16 cellular contexts compared by ENCODE assay signal in genomic region chr1:156912861-156913808, GRCh38. TPM values are rescaled to one million over a fixed set of nuclear protein-coding genes. Genes with fewer than 3 reads are reported as not detected.
DNase-seq lines count a peak whose midpoint lies in the region; ATAC-seq, FAIRE-seq and TF ChIP-seq lines count a peak whose summit lies in the region.
"Had no signal": no experiment of that assay in that cellular context is flagged by ENCODE, and none has a peak within 500 bp of the region (broad histone marks: within the 10 kb centered on the region; RNA-seq: fewer than 3 reads in every experiment).

No MANE protein-coding gene starts in this region.

- H3K27me3 Mint-ChIP-seq in type B pancreatic cell: peaks cover 31% of the 10 kb centered on the region

- no peaks in the 10 kb centered on the region for H3K9me3 ChIP-seq in NT2/D1 (ENCODE audit: insufficient read depth, low read length)

- peak; percentile 50 for ATAC-seq in left ventricle myocardium superior
- ATAC-seq in GM19023 (IDR thresholded peaks at IDR 0.05; ENCODE audit: unreplicated experiment): no peak
- ATAC-seq in GM19463 (IDR thresholded peaks at IDR 0.05; ENCODE audit: unreplicated experiment): no peak
- ATAC-seq: right cardiac atrium had no signal

- H3K4me3 Mint-ChIP-seq in type B pancreatic cell: no peak overlapping the region
- H3K4me3 Mint-ChIP-seq: activated CD4-positive, alpha-beta memory T cell treated with anti-CD3 and anti-CD28 coated beads, Interleukin-2, amount 10 ng/mL, durations not matched to agents 7 days and 5 days had no signal

- peak overlapping the region; percentile 53 for H3K9ac ChIP-seq in NT2/D1 (ENCODE audit: insufficient read length, low read depth)

- intact Hi-C loops in left ventricle myocardium superior (cut with micrococcal nuclease): no loop called here

- H3K36me3 Mint-ChIP-seq in type B pancreatic cell: peaks cover 3% of the 10 kb centered on the region

- H3K9me3 Mint-ChIP-seq in type B pancreatic cell: no peaks in the 10 kb centered on the region
- H3K9me3 Mint-ChIP-seq: activated CD4-positive, alpha-beta memory T cell treated with anti-CD3 and anti-CD28 coated beads, Interleukin-2, amount 10 ng/mL, durations not matched to agents 7 days and 5 days had no signal

- H3K4me1 Mint-ChIP-seq in type B pancreatic cell (ENCODE audit: unreplicated experiment): peaks cover 5% of the 10 kb centered on the region
- H3K4me1 Mint-ChIP-seq: activated CD4-positive, alpha-beta memory T cell treated with anti-CD3 and anti-CD28 coated beads, Interleukin-2, amount 10 ng/mL, durations not matched to agents 7 days and 5 days had no signal

- H3K27ac Mint-ChIP-seq in type B pancreatic cell: no peak overlapping the region
- H3K27ac Mint-ChIP-seq: activated CD4-positive, alpha-beta memory T cell treated with anti-CD3 and anti-CD28 coated beads, Interleukin-2, amount 10 ng/mL, durations not matched to agents 7 days and 5 days had no signal

- no peak for TF ChIP-seq POLR2A in H54 (IDR thresholded peaks at IDR 0.05; ENCODE audit: low read depth, low read length)

- H3K4me1 ChIP-seq in NT2/D1 (ENCODE audit: insufficient read depth, insufficient read length): peaks cover 21% of the 10 kb centered on the region

- DNase-seq in NCI-H82 (lab: John Stamatoyannopoulos, UW) (peak; percentile 27), NCI-H82 treated with DMSO at 0.1 percent for 48 hours (lab: John Stamatoyannopoulos, UW; ENCODE audit: unreplicated experiment) (no peak), NT2/D1 (ENCODE audit: low read depth, low spot score) (no peak), left ventricle myocardium superior (peak; percentile 53), type B pancreatic cell (ENCODE audit: extremely low spot score, unreplicated experiment) (no peak), H54 (ENCODE audit: insufficient read length, low spot score) (no peak)
- DNase-seq: activated CD4-positive, alpha-beta memory T cell treated with anti-CD3 and anti-CD28 coated beads, Interleukin-2, amount 10 ng/mL, durations not matched to agents 7 days and 5 days; activated naive CD4-positive, alpha-beta T cell treated with Interleukin-2 at 50 U/mL for 16 hours; Calu3; NCI-H748 treated with DMSO at 0.1 percent for 48 hours had no signal

- FAIRE-seq in H54 (lab: Jason Lieb, UNC): no peak

- peak; percentile 27 for TF ChIP-seq CTCF in type B pancreatic cell (conservative IDR thresholded peaks at IDR 0.05)

- no peak overlapping the region for H3K4me3 ChIP-seq in NT2/D1 (ENCODE audit: insufficient read length, low read depth)

- H3K27me3 ChIP-seq in NT2/D1 (ENCODE audit: insufficient read depth, insufficient read length): no peaks in the 10 kb centered on the region

- peaks cover 59% of the 10 kb centered on the region for H3K36me3 ChIP-seq in NT2/D1 (ENCODE audit: insufficient read depth, insufficient read length, low read length)

RNA-seq across cellular contexts. Expression of gene LRRC71, which starts 7.3 kb away (rescaled TPM):
- total RNA-seq in left ventricle myocardium superior (0.17 TPM), type B pancreatic cell (ENCODE audit: low replicate concordance) (0.58 TPM in 1 of 2 replicates, not detected in the other)
- total RNA-seq: A172; activated CD4-positive, alpha-beta memory T cell treated with anti-CD3 and anti-CD28 coated beads, Interleukin-2, amount 10 ng/mL, durations not matched to agents 7 days and 5 days; Calu3; epithelial cell of proximal tubule; M059J had no signal

RNA-seq across cellular contexts. Expression of gene PEAR1, which starts 19.6 kb away (rescaled TPM):
- total RNA-seq in left ventricle myocardium superior (8.2 TPM), type B pancreatic cell (ENCODE audit: low replicate concordance) (0.14 and 11.7 TPM in 2 replicates)

RNA-seq across cellular contexts. Expression of gene NTRK1, which starts 52.5 kb away (rescaled TPM):
- total RNA-seq in left ventricle myocardium superior (0.69 TPM), type B pancreatic cell (ENCODE audit: low replicate concordance) (0.12 and 6.6 TPM in 2 replicates)
- total RNA-seq: Calu3, epithelial cell of proximal tubule, M059J had no signal

RNA-seq across cellular contexts. Expression of gene INSRR, which starts 54.2 kb away (rescaled TPM):
- 0.72 TPM for total RNA-seq in left ventricle myocardium superior
- total RNA-seq in type B pancreatic cell (ENCODE audit: low replicate concordance): 1.7 TPM in 1 of 2 replicates, not detected in the other
- total RNA-seq: A172, Calu3, epithelial cell of proximal tubule, M059J had no signal

Comparison
In these comparisons a context has a peak if more than half of its experiments do, and no peak if none do; other contexts are left out.
1. DNase-seq: peak in NCI-H82 (single experiment) and left ventricle myocardium superior (single experiment); none in NCI-H82 treated with DMSO at 0.1 percent for 48 hours (single experiment), NT2/D1 (single experiment), type B pancreatic cell (single experiment) and H54 (single experiment).